16 cellular contexts compared by ENCODE assay signal in the genomic region with DNA sequence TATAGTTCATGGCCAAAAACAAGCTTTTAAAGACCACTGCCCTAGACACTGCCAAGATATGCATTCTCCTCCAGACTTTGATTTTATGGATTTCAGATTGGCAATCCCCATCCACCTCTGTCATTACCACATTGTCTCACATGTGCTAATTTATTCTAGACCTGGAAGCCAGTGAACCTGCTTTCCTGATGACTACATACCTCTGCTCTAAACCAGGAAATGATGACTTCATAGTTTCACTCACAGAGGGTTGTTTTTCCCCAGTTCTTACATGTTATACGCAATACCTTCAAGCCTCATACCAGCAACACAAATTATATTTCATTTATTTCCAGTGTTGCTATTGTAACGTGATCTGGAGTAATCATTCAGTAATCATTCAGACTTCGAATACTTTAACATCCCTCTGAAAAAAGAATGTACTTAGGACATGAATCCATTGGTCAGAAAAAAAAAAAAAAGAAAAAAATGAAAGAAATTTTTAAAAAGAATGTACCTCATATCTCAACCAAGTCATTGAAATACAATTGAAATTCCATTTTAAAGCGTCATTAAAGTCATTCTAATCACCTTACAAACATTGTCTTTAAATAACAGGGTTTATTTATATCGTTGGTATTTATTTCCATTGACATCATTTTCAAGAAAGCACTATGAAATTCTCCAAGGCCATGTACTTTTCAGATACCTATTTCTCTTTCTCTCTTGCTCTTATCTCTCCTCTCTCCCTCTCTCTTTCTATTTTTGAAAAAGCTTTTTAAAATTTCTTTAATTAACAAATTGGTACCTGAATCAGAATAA. TPM values are rescaled to one million over a fixed set of nuclear protein-coding genes. Genes with fewer than 3 reads are reported as not detected.
DNase-seq lines count a peak whose midpoint lies in the region; ATAC-seq and TF ChIP-seq lines count a peak whose summit lies in the region.
"Had no signal": no experiment of that assay in that cellular context is flagged by ENCODE, and none has a peak within 500 bp of the region (broad histone marks: within the 10 kb centered on the region; RNA-seq: fewer than 3 reads in every experiment).

No MANE protein-coding gene starts in this region.

- POLR2A ChIA-PET in A673 (lab: Charles Lee; ENCODE audit: low non-redundant PET), result interaction anchor here (0.6 kb wide), 1 partner anchor 48 kb away, joined by 3 read pairs; no protein-coding TSS in a partner anchor

- ATAC-seq in GM21529 (IDR thresholded peaks at IDR 0.05; ENCODE audit: unreplicated experiment) (peak; percentile 64), HG02970 (IDR thresholded peaks at IDR 0.05; ENCODE audit: low FRiP score, unreplicated experiment) (no peak), GM19467 (IDR thresholded peaks at IDR 0.05; ENCODE audit: unreplicated experiment) (no peak)
- ATAC-seq: left cardiac atrium, natural killer cell, T-helper 17 cell had no signal

- no TSS peak for BruUV-seq in A673 (replicated peaks; lab: Mats Ljungman, UMichigan)

- no peaks in the 10 kb centered on the region for H3K9me3 ChIP-seq in A673 (ENCODE audit: low read depth, low read length, poor library complexity, severe bottlenecking)
- H3K9me3 ChIP-seq: sigmoid colon, suprapubic skin had no signal

- H3K4me1 ChIP-seq in A673 (ENCODE audit: insufficient read depth, low read length, poor library complexity, severe bottlenecking), result no peaks in the 10 kb centered on the region
- H3K4me1 ChIP-seq: sigmoid colon, suprapubic skin had no signal

- H3K36me3 ChIP-seq in A673 (ENCODE audit: insufficient read depth, low read length, poor library complexity, severe bottlenecking), result no peaks in the 10 kb centered on the region
- H3K36me3 ChIP-seq: sigmoid colon, suprapubic skin had no signal

- intact Hi-C loops in A673 (cut with micrococcal nuclease; ENCODE audit: unreplicated experiment), result no loop called here

- CTCF ChIA-PET in A673 (lab: Charles Lee), result no interaction called here

- in situ Hi-C loops in GM13976 (cut with MboI; ENCODE audit: low sequenced_read_pairs, unreplicated experiment), result no loop called here

- TF ChIP-seq CTCF in GM13976 (IDR thresholded peaks at IDR 0.05; ENCODE audit: borderline replicate concordance, control extremely low read depth, extremely low read depth, insufficient read depth, missing control alignments) (no peak), A673 (conservative IDR thresholded peaks at IDR 0.05; ENCODE audit: low read depth, low read length) (no peak)

- no peak overlapping the region for H3K4me3 ChIP-seq in A673 (ENCODE audit: low read depth, low read length, poor library complexity, severe bottlenecking)
- H3K4me3 ChIP-seq: sigmoid colon, suprapubic skin had no signal

- no peak overlapping the region for H3K27ac ChIP-seq in A673 (ENCODE audit: low read depth, low read length, poor library complexity, severe bottlenecking)
- H3K27ac ChIP-seq: sigmoid colon, suprapubic skin had no signal

- peak; percentile 17 for DNase-seq in GM13976 (ENCODE audit: low spot score)
- peak; percentile 7 for DNase-seq in astrocyte of the hippocampus (ENCODE audit: low read depth, low spot score)
- DNase-seq in kidney tubule cell (ENCODE audit: low spot score), result peak; percentile 90
- no peak for DNase-seq in HuH-7 (ENCODE audit: low spot score)
- no peak for DNase-seq in A673 (ENCODE audit: low spot score)
- DNase-seq: C1 segment of cervical spinal cord, left cardiac atrium, natural killer cell, NCI-H1417, NCI-H524, sigmoid colon, T-helper 17 cell had no signal

- no peaks in the 10 kb centered on the region for H3K27me3 ChIP-seq in A673 (replicated peaks; ENCODE audit: insufficient read depth, low read depth, low read length, poor library complexity)
- H3K27me3 ChIP-seq: sigmoid colon, suprapubic skin had no signal

RNA-seq across cellular contexts. Expression of a gene that starts 33.4 kb away (rescaled TPM):
- total RNA-seq in A673 (2021), result 4.0 and 7.2 TPM in 2 replicates

Comparison
In these comparisons a context has a peak if more than half of its experiments do, and no peak if none do; other contexts are left out.
1. DNase-seq: peak in GM13976 (single experiment), astrocyte of the hippocampus (single experiment) and kidney tubule cell (single experiment); none in HuH-7 (single experiment) and A673 (single experiment).